In the genomic region with DNA sequence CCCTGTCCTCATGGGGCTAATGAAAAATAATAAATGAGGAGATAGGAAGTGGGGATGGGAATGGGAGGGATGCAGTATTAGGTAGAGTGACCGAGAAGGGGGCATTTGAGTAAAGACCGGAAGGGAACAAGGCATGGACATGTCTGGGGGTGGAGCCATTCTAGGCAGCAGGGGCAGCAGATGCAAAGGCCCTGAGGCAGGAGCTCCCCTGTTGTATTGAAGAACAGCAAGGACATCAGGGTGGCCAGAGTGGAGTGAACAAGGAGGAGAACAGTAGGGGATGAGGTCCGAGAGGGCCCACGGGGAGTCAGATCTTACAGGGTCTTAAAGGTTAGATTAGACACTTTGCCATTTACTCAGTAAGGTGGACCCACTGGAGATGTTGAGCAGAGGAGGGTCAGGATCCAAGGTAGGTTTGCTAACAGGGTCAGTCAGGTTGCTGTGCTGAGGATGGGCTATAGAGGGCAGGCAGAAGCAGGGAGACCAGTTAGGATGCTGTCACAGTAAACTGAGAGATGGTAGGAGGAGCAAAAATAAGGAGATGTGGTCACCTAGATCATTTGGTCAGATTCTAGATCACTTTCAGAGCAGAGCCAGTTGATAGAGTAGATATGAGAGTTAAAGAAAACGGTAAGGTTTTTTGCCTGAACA, we compare ENCODE assay signal across 19 cellular contexts. TPM values are rescaled to one million over a fixed set of nuclear protein-coding genes. Genes with fewer than 3 reads are reported as not detected.
DNase-seq lines count a peak whose midpoint lies in the region; ATAC-seq, FAIRE-seq and TF ChIP-seq lines count a peak whose summit lies in the region.
"Had no signal": no experiment of that assay in that cellular context is flagged by ENCODE, and none has a peak within 500 bp of the region (broad histone marks: within the 10 kb centered on the region; RNA-seq: fewer than 3 reads in every experiment).

No MANE protein-coding gene starts in this region.

- BruUV-seq in HepG2 (replicated peaks; lab: Mats Ljungman, UMichigan) (TSS peak; percentile 25), PC-3 (replicated peaks; lab: Mats Ljungman, UMichigan) (no TSS peak)

- H4K20me1 ChIP-seq in HepG2 (ENCODE audit: insufficient read depth, low read length): no peaks in the 10 kb centered on the region
- no peaks in the 10 kb centered on the region for H4K20me1 ChIP-seq in PC-3 (ENCODE audit: low read length)

- H3K27me3 Mint-ChIP-seq in chondrocyte (ENCODE audit: low read depth): no peaks in the 10 kb centered on the region
- H3K27me3 Mint-ChIP-seq in activated CD4-positive, alpha-beta T cell treated with anti-CD3 and anti-CD28 coated beads, Interleukin-2, amount 10 ng/mL, durations not matched to agents 7 days and 5 days: no peaks in the 10 kb centered on the region
- H3K27me3 Mint-ChIP-seq in glutamatergic neuron (ENCODE audit: unreplicated experiment): no peaks in the 10 kb centered on the region

- H3K36me3 Mint-ChIP-seq in chondrocyte (ENCODE audit: low read depth) (peaks cover 6% of the 10 kb centered on the region), glutamatergic neuron (ENCODE audit: unreplicated experiment) (no peaks in the 10 kb centered on the region)
- peaks cover 27% of the 10 kb centered on the region for H3K36me3 Mint-ChIP-seq in activated CD4-positive, alpha-beta T cell treated with anti-CD3 and anti-CD28 coated beads, Interleukin-2, amount 10 ng/mL, durations not matched to agents 7 days and 5 days (ENCODE audit: low read depth)

- no peak for DNase-seq in HepG2 (ENCODE audit: low spot score)
- DNase-seq in right lobe of liver: no peak
- DNase-seq in PC-3: no peak
- no peak for DNase-seq in chondrocyte (ENCODE audit: low spot score)
- DNase-seq in urothelium cell line (ENCODE audit: low spot score): no peak
- DNase-seq in activated CD4-positive, alpha-beta T cell treated with anti-CD3 and anti-CD28 coated beads, Interleukin-2, amount 10 ng/mL, durations not matched to agents 7 days and 5 days: no peak
- no peak for DNase-seq in effector CD4-positive, alpha-beta T cell
- no peak for DNase-seq in glutamatergic neuron
- DNase-seq: Calu3; CD8-positive, alpha-beta T cell; DMS53; EL; HCEC 1CT; NCI-H1105 treated with DMSO at 0.1 percent for 48 hours; NCI-H1694; NCI-H2081 treated with DMSO at 0.1 percent for 48 hours; SIG-M5 had no signal

- no peak overlapping the region for H3K27ac Mint-ChIP-seq in chondrocyte (ENCODE audit: unreplicated experiment)
- H3K27ac Mint-ChIP-seq in activated CD4-positive, alpha-beta T cell treated with anti-CD3 and anti-CD28 coated beads, Interleukin-2, amount 10 ng/mL, durations not matched to agents 7 days and 5 days: no peak overlapping the region
- no peak overlapping the region for H3K27ac Mint-ChIP-seq in glutamatergic neuron (ENCODE audit: unreplicated experiment)
- H3K27ac Mint-ChIP-seq: CD8-positive, alpha-beta T cell had no signal

- intact Hi-C loops in HepG2 (cut with micrococcal nuclease; ENCODE audit: unreplicated experiment): no loop called here
- intact Hi-C loops in right lobe of liver (cut with DNase I): no loop called here
- intact Hi-C loops in PC-3 (cut with micrococcal nuclease): no loop called here

- CTCF ChIA-PET in HepG2 (lab: Yijun Ruan, JAX; ENCODE audit: low intra/inter-chr PET ratio, low total read pairs): no interaction called here
- CTCF ChIA-PET in PC-3 (lab: Charles Lee): no interaction called here
- CTCF ChIA-PET in activated CD4-positive, alpha-beta T cell treated with anti-CD3 and anti-CD28 coated beads, Interleukin-2, amount 10 ng/mL, durations not matched to agents 7 days and 5 days (lab: Charles Lee): interaction anchor here (1.2 to 1.6 kb wide), 2 partner anchors 10 to 36 kb away, joined by 3 to 4 read pairs; no protein-coding TSS in a partner anchor

- no peaks in the 10 kb centered on the region for H3K79me2 ChIP-seq in HepG2 (ENCODE audit: insufficient read depth, low read length)
- H3K79me2 ChIP-seq in PC-3 (ENCODE audit: low read length): no peaks in the 10 kb centered on the region

- FAIRE-seq in HepG2 (lab: Jason Lieb, UNC) (peak; percentile 37), urothelium cell line (lab: Jason Lieb, UNC) (peak; percentile 27)

- H2AFZ ChIP-seq in HepG2 (ENCODE audit: low read length): no peak overlapping the region
- no peak overlapping the region for H2AFZ ChIP-seq in PC-3 (ENCODE audit: low read length)

- no peaks in the 10 kb centered on the region for H3K4me1 Mint-ChIP-seq in chondrocyte (ENCODE audit: low read depth)
- H3K4me1 Mint-ChIP-seq in activated CD4-positive, alpha-beta T cell treated with anti-CD3 and anti-CD28 coated beads, Interleukin-2, amount 10 ng/mL, durations not matched to agents 7 days and 5 days: no peaks in the 10 kb centered on the region
- H3K4me1 Mint-ChIP-seq in glutamatergic neuron (ENCODE audit: low read depth, unreplicated experiment): no peaks in the 10 kb centered on the region

- no peak overlapping the region for H3K4me2 ChIP-seq in HepG2 (ENCODE audit: low read depth, low read length)
- H3K4me2 ChIP-seq in PC-3 (ENCODE audit: low read length): no peak overlapping the region
- H3K4me2 ChIP-seq: BLaER1 treated with 17β-estradiol and CSF1 and Interleukin-3, amounts not matched to agents 10 nM and 100 nM had no signal

- H3K9me3 Mint-ChIP-seq in chondrocyte (ENCODE audit: low read depth): no peaks in the 10 kb centered on the region
- no peaks in the 10 kb centered on the region for H3K9me3 Mint-ChIP-seq in activated CD4-positive, alpha-beta T cell treated with anti-CD3 and anti-CD28 coated beads, Interleukin-2, amount 10 ng/mL, durations not matched to agents 7 days and 5 days
- peaks cover 2% of the 10 kb centered on the region for H3K9me3 Mint-ChIP-seq in glutamatergic neuron (ENCODE audit: unreplicated experiment)
- H3K9me3 Mint-ChIP-seq: CD8-positive, alpha-beta T cell had no signal

- WGBS in HepG2 (ENCODE audit: low lambda C conversion rate): 83% methylated on average over 5 of the region's 5 CpGs
- whole genome bisulfite sequencing in right lobe of liver (ENCODE audit: insufficient coverage, low coverage, low lambda C conversion rate, missing lambda C conversion rate): 98% methylated on average over 5 of the region's 5 CpGs

- TF ChIP-seq POLR2A in HepG2 (IDR thresholded peaks at IDR 0.05; ENCODE audit: insufficient read depth in 1 of 2, low read depth in 2 of 2, low read length in 2 of 2) (no peak), right lobe of liver (IDR thresholded peaks at IDR 0.05) (no peak)

- no peak for TF ChIP-seq RAD21 in HepG2 (CRISPR knock-in tag; IDR thresholded peaks at IDR 0.05)

- peak; percentile 41 for ATAC-seq in HepG2
- no peak for ATAC-seq in right lobe of liver
- ATAC-seq in PC-3: peak; percentile 43
- ATAC-seq: CD8-positive, alpha-beta T cell; SK-N-SH treated with all-trans-retinoic acid at 6 μM for 48 hours had no signal

- peaks cover 32 to 78% of the 10 kb centered on the region in 2 experiments for H3K36me3 ChIP-seq in HepG2 (replicated peaks in 1 of 2; ENCODE audit: control insufficient read depth in 1 of 2, insufficient read depth in 2 of 2, low read length in 2 of 2)
- peaks cover 0 to 76% (median 42%) of the 10 kb centered on the region in 4 donors for H3K36me3 ChIP-seq in right lobe of liver
- peaks cover 20% of the 10 kb centered on the region for H3K36me3 ChIP-seq in PC-3 (ENCODE audit: low read depth, low read length)

- no peak overlapping the region for H3K27ac ChIP-seq in HepG2 (ENCODE audit: extremely low read length, insufficient read depth, low read length)
- no peak overlapping the region for H3K27ac ChIP-seq in right lobe of liver
- no peak overlapping the region for H3K27ac ChIP-seq in PC-3 (ENCODE audit: low read length)
- H3K27ac ChIP-seq: BLaER1 treated with 17β-estradiol and CSF1 and Interleukin-3, amounts not matched to agents 10 nM and 100 nM had no signal

- H3K27me3 ChIP-seq in HepG2 (ENCODE audit: control insufficient read depth in 1 of 2, insufficient read depth in 2 of 2, low read length in 2 of 2): no peaks in the 10 kb centered on the region
- no peaks in the 10 kb centered on the region for H3K27me3 ChIP-seq in right lobe of liver
- H3K27me3 ChIP-seq in PC-3 (ENCODE audit: low read length): no peaks in the 10 kb centered on the region
- H3K27me3 ChIP-seq: BLaER1 treated with 17β-estradiol and CSF1 and Interleukin-3, amounts not matched to agents 10 nM and 100 nM had no signal

- H3F3A ChIP-seq in PC-3 (ENCODE audit: low read length, unreplicated experiment): no peaks in the 10 kb centered on the region

- H3K4me1 ChIP-seq in HepG2 (ENCODE audit: insufficient read depth, low read length) (no peaks in the 10 kb centered on the region), right lobe of liver (no peaks in the 10 kb centered on the region), PC-3 (ENCODE audit: insufficient read depth, low read length) (no peaks in the 10 kb centered on the region)
- H3K4me1 ChIP-seq: BLaER1 treated with 17β-estradiol and CSF1 and Interleukin-3, amounts not matched to agents 10 nM and 100 nM had no signal

- no peak for TF ChIP-seq EP300 in HepG2 (IDR thresholded peaks at IDR 0.05; ENCODE audit: low read depth in 2 of 2, low read length in 2 of 2)
- no peak for TF ChIP-seq EP300 in HepG2 (CRISPR knock-in tag; IDR thresholded peaks at IDR 0.05; ENCODE audit: borderline replicate concordance)

- in situ Hi-C loops in HepG2 (cut with HindIII; ENCODE audit: extremely low pct_ligation_motif_present, low pct_unique_long_range_greater_than_20kb): no loop called here

- no peak overlapping the region for H3K4me3 ChIP-seq in HepG2 (replicated peaks in 1 of 3; ENCODE audit: insufficient read depth in 1 of 3, low read depth in 2 of 3, low read length in 3 of 3)
- no peak overlapping the region for H3K4me3 ChIP-seq in right lobe of liver
- no peak overlapping the region for H3K4me3 ChIP-seq in PC-3 (ENCODE audit: low read length)
- H3K4me3 ChIP-seq: BLaER1 treated with 17β-estradiol and CSF1 and Interleukin-3, amounts not matched to agents 10 nM and 100 nM had no signal

- H3K4me3 Mint-ChIP-seq in chondrocyte (ENCODE audit: unreplicated experiment) (no peak overlapping the region), glutamatergic neuron (ENCODE audit: unreplicated experiment) (no peak overlapping the region)
- no peak overlapping the region for H3K4me3 Mint-ChIP-seq in activated CD4-positive, alpha-beta T cell treated with anti-CD3 and anti-CD28 coated beads, Interleukin-2, amount 10 ng/mL, durations not matched to agents 7 days and 5 days
- H3K4me3 Mint-ChIP-seq: CD8-positive, alpha-beta T cell had no signal

- TF ChIP-seq CTCF in HepG2 (CRISPR knock-in tag; IDR thresholded peaks at IDR 0.05): no peak
- no peak for TF ChIP-seq CTCF in right lobe of liver (IDR thresholded peaks at IDR 0.05)
- peak; percentile 31 for TF ChIP-seq CTCF in PC-3 (conservative IDR thresholded peaks at IDR 0.05; ENCODE audit: low read depth, low read length)
- peak; percentile 20 for TF ChIP-seq CTCF in chondrocyte (IDR thresholded peaks at IDR 0.05)
- no peak for TF ChIP-seq CTCF in glutamatergic neuron (IDR thresholded peaks at IDR 0.05; ENCODE audit: partially characterized antibody, unreplicated experiment)

- no peaks in the 10 kb centered on the region for H3K9me3 ChIP-seq in HepG2 (ENCODE audit: low read length)
- no peaks in the 10 kb centered on the region for H3K9me3 ChIP-seq in right lobe of liver
- no peaks in the 10 kb centered on the region for H3K9me3 ChIP-seq in PC-3 (ENCODE audit: low read length)
- H3K9me3 ChIP-seq: BLaER1 treated with 17β-estradiol and CSF1 and Interleukin-3, amounts not matched to agents 10 nM and 100 nM had no signal

- H3K9ac ChIP-seq in HepG2 (ENCODE audit: insufficient read depth, low read depth, low read length) (no peak overlapping the region), PC-3 (ENCODE audit: low read length) (no peak overlapping the region)
- H3K9ac ChIP-seq: BLaER1 treated with 17β-estradiol and CSF1 and Interleukin-3, amounts not matched to agents 10 nM and 100 nM had no signal

- POLR2A ChIA-PET in HepG2 (lab: Yijun Ruan, JAX): no interaction called here
- POLR2A ChIA-PET in PC-3 (lab: Charles Lee; ENCODE audit: unreplicated experiment): no interaction called here
- POLR2A ChIA-PET in activated CD4-positive, alpha-beta T cell treated with anti-CD3 and anti-CD28 coated beads, Interleukin-2, amount 10 ng/mL, durations not matched to agents 7 days and 5 days (lab: Charles Lee): interaction anchor here (0.6 kb wide), 1 partner anchor 9 kb away, joined by 5 read pairs; no protein-coding TSS in a partner anchor

- H3K9me2 ChIP-seq in PC-3 (replicated peaks; ENCODE audit: low read length): no peaks in the 10 kb centered on the region

RNA-seq across cellular contexts. Expression of gene TAF8, which starts 18.7 kb away (rescaled TPM):
- total RNA-seq in HepG2 (2016; rRNA removed; fragmentation: Illumina TruSeq; extraction: Trizol): 20.2 and 25.2 TPM in 2 replicates
- 5.3 and 5.6 TPM in 2 replicates for total RNA-seq in HepG2 (2016; cell fraction: cytosol; rRNA removed; fragmentation: Illumina TruSeq; extraction: Trizol; ENCODE audit: low read depth)
- total RNA-seq in HepG2 (2016; cell fraction: insoluble cytoplasmic fraction; rRNA removed; fragmentation: Illumina TruSeq; extraction: Trizol): 18.4 and 26.1 TPM in 2 replicates
- total RNA-seq in HepG2 (2016; cell fraction: membrane; rRNA removed; fragmentation: Illumina TruSeq; extraction: Trizol): 7.7 and 11.1 TPM in 2 replicates
- 25.6 and 26.1 TPM in 2 replicates for total RNA-seq in HepG2 (2016; cell fraction: nucleus; rRNA removed; fragmentation: Illumina TruSeq; extraction: Trizol)
- polyA plus RNA-seq in HepG2 (2011; rRNA removed): 23.8 and 25.8 TPM in 2 replicates
- 14.5 and 19.7 TPM in 2 replicates for polyA plus RNA-seq in HepG2 (2011; cell fraction: cytosol; rRNA removed)
- polyA plus RNA-seq in HepG2 (2011; cell fraction: nucleus; rRNA removed): 30.8 and 36.5 TPM in 2 replicates
- polyA plus RNA-seq in HepG2 (2012): 8.9 and 11.5 TPM in 2 replicates
- polyA plus RNA-seq in HepG2 (2016; cell fraction: cytosol; fragmentation: Illumina TruSeq; extraction: Trizol; ENCODE audit: low read depth): 2.2 and 2.4 TPM in 2 replicates
- polyA plus RNA-seq in HepG2 (2016; cell fraction: insoluble cytoplasmic fraction; fragmentation: Illumina TruSeq; extraction: Trizol; ENCODE audit: low read depth): 11.5 and 15.5 TPM in 2 replicates
- polyA plus RNA-seq in HepG2 (2016; cell fraction: membrane; fragmentation: Illumina TruSeq; extraction: Trizol; ENCODE audit: low read depth): 2.5 and 3.1 TPM in 2 replicates
- polyA plus RNA-seq in HepG2 (2016; cell fraction: nucleus; fragmentation: Illumina TruSeq; extraction: Trizol; ENCODE audit: insufficient read depth, low read depth): 23.7 and 26.1 TPM in 2 replicates
- polyA minus RNA-seq in HepG2 (2011; rRNA and poly(A)+ RNA removed; ENCODE audit: low replicate concordance): 73.6 and 87.5 TPM in 2 replicates
- polyA minus RNA-seq in HepG2 (2011; cell fraction: cytosol; rRNA and poly(A)+ RNA removed): 12.6 and 13.8 TPM in 2 replicates
- 74.5 and 84.5 TPM in 2 replicates for polyA minus RNA-seq in HepG2 (2011; cell fraction: nucleus; rRNA and poly(A)+ RNA removed)
- 10 to 100 TPM in 4 of 6 experiments, 1 to 10 TPM in 2; 6.7 to 14.7 (median 11.9) TPM for total RNA-seq in right lobe of liver
- 18.3 and 20.7 TPM in 2 replicates for total RNA-seq in PC-3 (2014; rRNA removed)
- 17.0 to 20.4 TPM (median 17.2 TPM) in 3 replicates for total RNA-seq in chondrocyte
- 10 to 100 TPM; 53.2 to 60.2 TPM for total RNA-seq in activated CD4-positive, alpha-beta T cell treated with anti-CD3 and anti-CD28 coated beads, Interleukin-2, amount 10 ng/mL, durations not matched to agents 7 days and 5 days
- total RNA-seq in glutamatergic neuron (ENCODE audit: unreplicated experiment): 16.2 TPM

Comparison
In these comparisons a context has a peak if more than half of its experiments do, and no peak if none do; other contexts are left out.
1. ATAC-seq: peak in HepG2 (single experiment) and PC-3 (single experiment); none in right lobe of liver (0 of 4).
2. CTCF ChIP-seq: peak in PC-3 (single experiment) and chondrocyte (single experiment); none in HepG2 (single experiment), right lobe of liver (0 of 4) and glutamatergic neuron (single experiment).